In genomic region chr1:100353988-100354387, GRCh38 we compare ENCODE assay signal across 8 cellular contexts. TPM values are rescaled to one million over a fixed set of nuclear protein-coding genes. Genes with fewer than 3 reads are reported as not detected.
DNase-seq lines count a peak whose midpoint lies in the region; ATAC-seq lines count a peak whose summit lies in the region.

No MANE protein-coding gene starts in this region.

- intact Hi-C loops in activated naive CD4-positive, alpha-beta T cell treated with anti-CD3 and anti-CD28 coated beads for 36 hours (cut with micrococcal nuclease) = loop anchor here (1.0 to 5.0 kb wide), 3 partner anchors 23 to 502 kb away; partner anchors contain the start of gene AGL

- H3K36me3 ChIP-seq in iPS-20b (ENCODE audit: insufficient read depth, low read depth, low read length) (peaks cover 10% of the 10 kb centered on the region; the same call in 1 of the 2 replicates), thymus (ENCODE audit: control insufficient read depth, insufficient read depth) (no peaks in the 10 kb centered on the region)

- H3K9me3 Mint-ChIP-seq in activated naive CD4-positive, alpha-beta T cell treated with anti-CD3 and anti-CD28 coated beads for 36 hours = no peaks in the 10 kb centered on the region

- H3K9ac ChIP-seq in iPS-20b (ENCODE audit: low read depth, low read length) = no peak overlapping the region

- CTCF ChIA-PET in activated naive CD4-positive, alpha-beta T cell treated with anti-CD3 and anti-CD28 coated beads for 36 hours (lab: Charles Lee) = interaction anchor here (0.6 to 2.8 kb wide), 11 partner anchors 12 to 118 kb away, joined by 3 to 13 read pairs (median 5); no protein-coding TSS in a partner anchor

- peak overlapping the region; percentile 93 for H3K27ac Mint-ChIP-seq in activated naive CD4-positive, alpha-beta T cell treated with anti-CD3 and anti-CD28 coated beads for 36 hours
- H3K27ac Mint-ChIP-seq in T-helper 17 cell = peak overlapping the region; percentile 100

- H3K9me3 ChIP-seq in T-helper 17 cell (ENCODE audit: control insufficient read depth, low read length, poor library complexity, severe bottlenecking) (no peaks in the 10 kb centered on the region), iPS-20b (ENCODE audit: insufficient read depth, low read depth, low read length) (no peaks in the 10 kb centered on the region), thymus (ENCODE audit: control insufficient read depth) (no peaks in the 10 kb centered on the region)

- H3K4me3 ChIP-seq in iPS-20b (ENCODE audit: low read length) (peak overlapping the region; percentile 83), thymus (ENCODE audit: low read length) (peak overlapping the region; percentile 70)

- H3K36me3 Mint-ChIP-seq in activated naive CD4-positive, alpha-beta T cell treated with anti-CD3 and anti-CD28 coated beads for 36 hours (ENCODE audit: low read depth) = peaks cover 16% of the 10 kb centered on the region
- peaks cover 38% of the 10 kb centered on the region for H3K36me3 Mint-ChIP-seq in T-helper 17 cell (ENCODE audit: low read depth)

- H3K27me3 Mint-ChIP-seq in activated naive CD4-positive, alpha-beta T cell treated with anti-CD3 and anti-CD28 coated beads for 36 hours (ENCODE audit: low read depth) = no peaks in the 10 kb centered on the region
- H3K27me3 Mint-ChIP-seq in T-helper 17 cell = no peaks in the 10 kb centered on the region

- peak overlapping the region; percentile 94 for H3K4me3 Mint-ChIP-seq in activated naive CD4-positive, alpha-beta T cell treated with anti-CD3 and anti-CD28 coated beads for 36 hours
- peak overlapping the region; percentile 100 for H3K4me3 Mint-ChIP-seq in T-helper 17 cell

- H3K27ac ChIP-seq in iPS-20b (ENCODE audit: low read length) (no peak overlapping the region), thymus (ENCODE audit: low read depth) (no peak overlapping the region)

- ATAC-seq in T-helper 17 cell (no peak), GM21526 (IDR thresholded peaks at IDR 0.05; ENCODE audit: low FRiP score, unreplicated experiment) (no peak)

- DNase-seq in activated naive CD4-positive, alpha-beta T cell treated with anti-CD3 and anti-CD28 coated beads for 36 hours = no peak
- DNase-seq in activated naive CD4-positive, alpha-beta T cell (lab: John Stamatoyannopoulos, UW) = no peak
- DNase-seq in T-helper 17 cell (no peak), C1 segment of cervical spinal cord (lab: John Stamatoyannopoulos, UW) (no peak), NCI-H2107 treated with DMSO at 0.1 percent for 48 hours (lab: John Stamatoyannopoulos, UW; ENCODE audit: unreplicated experiment) (no peak)

- 90% methylated on average over 1 of the region's 1 CpG for WGBS in thymus

- H3K4me1 ChIP-seq in iPS-20b (ENCODE audit: insufficient read depth, low read length) (peaks cover 15% of the 10 kb centered on the region), thymus (ENCODE audit: control insufficient read depth, insufficient read depth, low read length) (peaks cover 7% of the 10 kb centered on the region)

- H3K27me3 ChIP-seq in iPS-20b (ENCODE audit: insufficient read depth, low read length) (no peaks in the 10 kb centered on the region), thymus (ENCODE audit: control insufficient read depth, insufficient read depth) (no peaks in the 10 kb centered on the region)

- H3K4me1 Mint-ChIP-seq in activated naive CD4-positive, alpha-beta T cell treated with anti-CD3 and anti-CD28 coated beads for 36 hours (ENCODE audit: low read depth) = peaks cover 49% of the 10 kb centered on the region
- H3K4me1 Mint-ChIP-seq in T-helper 17 cell = peaks cover 50% of the 10 kb centered on the region

RNA-seq across cellular contexts. Expression of gene CDC14A, which starts 1.7 kb away (rescaled TPM):
- total RNA-seq in activated naive CD4-positive, alpha-beta T cell treated with anti-CD3 and anti-CD28 coated beads for 36 hours = 10 to 100 TPM; 10.1 to 13.1 TPM
- total RNA-seq in T-helper 17 cell = 100 to 1,000 TPM; 186 to 281 TPM
- polyA plus RNA-seq in thymus = 9.8 TPM

Comparison
In these comparisons a context has a peak if more than half of its experiments do, and no peak if none do; other contexts are left out.
1. RNA of gene CDC14A, which starts 1.7 kb away (total RNA-seq): 186 to 281 TPM in T-helper 17 cell; 10.1 to 13.1 TPM in activated naive CD4-positive, alpha-beta T cell treated with anti-CD3 and anti-CD28 coated beads for 36 hours; every median in the first group is over 10 times any median in the second.